ENCODE assay signal across 16 cellular contexts in the genomic region with DNA sequence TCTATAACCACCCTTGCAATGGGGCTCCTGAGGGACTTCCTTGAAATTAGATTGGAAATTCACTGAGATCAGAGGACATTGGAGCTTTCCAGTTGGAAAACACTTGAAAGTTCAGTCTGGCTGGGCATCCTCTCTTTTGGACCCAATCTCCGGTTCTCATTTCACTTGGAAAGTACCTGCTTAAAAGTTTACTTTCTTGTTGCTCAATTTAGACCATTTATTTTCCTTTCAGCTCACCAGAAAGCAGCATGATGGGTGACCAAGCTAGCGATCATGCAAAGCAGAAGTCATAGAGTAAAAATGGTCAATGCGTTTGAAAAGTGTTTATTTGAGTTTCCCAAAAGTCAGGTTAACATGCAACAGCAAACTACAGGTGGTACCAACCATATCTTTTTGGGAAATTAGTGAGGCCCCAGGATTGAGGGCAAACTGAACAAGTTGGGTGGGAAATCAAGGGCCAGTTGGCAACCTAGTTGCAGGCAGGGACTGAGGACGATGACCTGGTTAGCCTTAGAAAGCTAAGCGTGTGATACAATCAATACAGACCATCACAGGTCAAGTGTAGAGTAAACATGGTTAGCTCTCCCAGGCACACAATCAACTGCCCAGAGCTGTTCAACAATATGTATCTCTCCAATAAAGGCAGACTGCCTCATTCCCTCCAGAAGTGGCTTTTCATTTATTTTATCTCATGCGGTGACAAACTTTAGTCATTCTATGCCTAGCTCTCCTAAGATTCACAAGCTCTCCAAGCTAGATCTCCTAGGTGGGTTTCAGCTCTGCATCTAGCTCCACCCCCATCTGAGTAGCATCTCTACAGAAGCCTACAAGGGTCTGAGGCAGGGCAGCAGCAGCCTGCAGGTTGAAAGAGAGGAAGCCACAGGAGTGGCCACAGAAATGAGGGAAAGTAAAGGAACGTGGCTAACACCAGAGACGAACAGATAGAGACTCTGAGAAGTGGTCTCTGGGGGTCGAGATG.
DNase-seq lines count a peak whose midpoint lies in the region; ATAC-seq and TF ChIP-seq lines count a peak whose summit lies in the region.
"Had no signal": no experiment of that assay in that cellular context is flagged by ENCODE, and none has a peak within 500 bp of the region (broad histone marks: within the 10 kb centered on the region; RNA-seq: fewer than 3 reads in every experiment).

No MANE protein-coding gene starts in this region.

- no peak overlapping the region for H2AFZ ChIP-seq in ACC112 (ENCODE audit: low read length, unreplicated experiment)
- H2AFZ ChIP-seq in OCI-LY3 (ENCODE audit: low read depth, low read length) = no peak overlapping the region

- peak overlapping the region; percentile 79 for H3K27ac ChIP-seq in ACC112 (ENCODE audit: low read depth, low read length)
- H3K27ac ChIP-seq in OCI-LY3 (ENCODE audit: low read length) = peak overlapping the region; percentile 98
- peak overlapping the region; percentile 3 to 42 for H3K27ac ChIP-seq in left lung
- no peak overlapping the region for H3K27ac ChIP-seq in coronary artery
- H3K27ac ChIP-seq: vagina had no signal

- H3K27me3 Mint-ChIP-seq in naive thymus-derived CD8-positive, alpha-beta T cell = peaks cover 7 to 43% (median 16%) of the 10 kb centered on the region in 5 donors

- ATAC-seq in left lung = peak; percentile 30
- ATAC-seq in naive thymus-derived CD8-positive, alpha-beta T cell = no peak
- ATAC-seq: activated naive CD4-positive, alpha-beta T cell treated with anti-CD3 and anti-CD28 coated beads, Interleukin-2, amount 50 U/mL, for 72 hours; heart left ventricle had no signal

- POLR2A ChIA-PET in naive thymus-derived CD8-positive, alpha-beta T cell (lab: Charles Lee) = no interaction called here

- peaks cover 61% of the 10 kb centered on the region for H3K4me1 ChIP-seq in ACC112 (ENCODE audit: control insufficient read depth, insufficient read depth, low read length, unreplicated experiment)
- H3K4me1 ChIP-seq in OCI-LY3 (ENCODE audit: low read length) = peaks cover 94% of the 10 kb centered on the region
- H3K4me1 ChIP-seq in left lung = peaks cover 8 to 44% of the 10 kb centered on the region in 2 donors
- H3K4me1 ChIP-seq: vagina had no signal

- DNase-seq in left lung = no peak
- DNase-seq in stimulated activated CD4-positive, alpha-beta T cell treated with anti-CD3 and anti-CD28 coated beads, Interleukin-4, amount 100 ng/mL, for 24 hours = no peak
- no peak for DNase-seq in CD1c-positive myeloid dendritic cell (ENCODE audit: extremely low spot score)
- DNase-seq in naive thymus-derived CD8-positive, alpha-beta T cell = no peak
- no peak for DNase-seq in coronary artery (ENCODE audit: low spot score)
- DNase-seq: activated T-cell treated with anti-CD3 and anti-CD28 coated beads, Interleukin-2, amount 50 U/mL, for 1 hour; Caco-2; heart left ventricle; NCI-H1092; NCI-H2171 treated with DMSO at 0.1 percent for 48 hours had no signal

- no peaks in the 10 kb centered on the region for H3K36me3 ChIP-seq in ACC112 (ENCODE audit: insufficient read depth, low read length)
- no peaks in the 10 kb centered on the region for H3K36me3 ChIP-seq in OCI-LY3 (replicated peaks; ENCODE audit: low read depth, low read length)
- H3K36me3 ChIP-seq in left lung = peaks cover 0 to 5% of the 10 kb centered on the region in 2 donors
- H3K36me3 ChIP-seq: heart left ventricle, vagina had no signal

- no peak overlapping the region for H3K4me3 ChIP-seq in ACC112 (ENCODE audit: low read depth, low read length)
- H3K4me3 ChIP-seq in OCI-LY3 (ENCODE audit: low read length) = peak overlapping the region; percentile 17; the same call in 1 of the 2 replicates
- no peak overlapping the region for H3K4me3 ChIP-seq in left lung
- no peak overlapping the region for H3K4me3 ChIP-seq in coronary artery
- H3K4me3 ChIP-seq: heart left ventricle, vagina had no signal

- no peaks in the 10 kb centered on the region for H4K20me1 ChIP-seq in OCI-LY3 (ENCODE audit: insufficient read depth, low read length)

- peak overlapping the region; percentile 65 for H3K4me2 ChIP-seq in OCI-LY3 (ENCODE audit: low read length)

- no peaks in the 10 kb centered on the region for H3K27me3 ChIP-seq in ACC112 (ENCODE audit: insufficient read depth, low read length)
- no peaks in the 10 kb centered on the region for H3K27me3 ChIP-seq in OCI-LY3 (ENCODE audit: low read depth, low read length)
- no peaks in the 10 kb centered on the region for H3K27me3 ChIP-seq in left lung
- H3K27me3 ChIP-seq: heart left ventricle, vagina had no signal

- no peaks in the 10 kb centered on the region for H3K9me3 Mint-ChIP-seq in naive thymus-derived CD8-positive, alpha-beta T cell
- H3K9me3 Mint-ChIP-seq: activated naive CD4-positive, alpha-beta T cell treated with anti-CD3 and anti-CD28 coated beads, Interleukin-2, amount 50 U/mL, for 72 hours had no signal

- peak; percentile 25 for TF ChIP-seq POLR2A in GM15510 (IDR thresholded peaks at IDR 0.05; ENCODE audit: borderline replicate concordance, extremely low read depth, insufficient read length)

- peaks cover 0 to 7% (median 0%) of the 10 kb centered on the region in 3 donors for H3K36me3 Mint-ChIP-seq in naive thymus-derived CD8-positive, alpha-beta T cell
- H3K36me3 Mint-ChIP-seq: activated naive CD4-positive, alpha-beta T cell treated with anti-CD3 and anti-CD28 coated beads, Interleukin-2, amount 50 U/mL, for 72 hours had no signal

- H3K9me3 ChIP-seq in OCI-LY3 (ENCODE audit: insufficient read depth, low read length) = no peaks in the 10 kb centered on the region
- H3K9me3 ChIP-seq in left lung = no peaks in the 10 kb centered on the region
- H3K9me3 ChIP-seq: Caco-2, heart left ventricle, vagina had no signal

- H3K9ac ChIP-seq in OCI-LY3 (ENCODE audit: low read length) = peak overlapping the region; percentile 67

- TF ChIP-seq CTCF in OCI-LY3 (IDR thresholded peaks at IDR 0.05; ENCODE audit: low read depth, low read length) (no peak), left lung (IDR thresholded peaks at IDR 0.05) (no peak), coronary artery (IDR thresholded peaks at IDR 0.05) (no peak)

- peak overlapping the region in 2 of 10 donors; percentile 29 to 52 for H3K4me3 Mint-ChIP-seq in naive thymus-derived CD8-positive, alpha-beta T cell
- H3K4me3 Mint-ChIP-seq: neural crest cell had no signal

- peak overlapping the region in 1 of 10 donors; percentile 53 for H3K27ac Mint-ChIP-seq in naive thymus-derived CD8-positive, alpha-beta T cell
- H3K27ac Mint-ChIP-seq: activated naive CD4-positive, alpha-beta T cell treated with anti-CD3 and anti-CD28 coated beads, Interleukin-2, amount 50 U/mL, for 72 hours had no signal

- intact Hi-C loops in left lung (cut with DNase I) = no loop called here

- H3K79me2 ChIP-seq in ACC112 (ENCODE audit: control insufficient read depth, insufficient read depth, low read length, unreplicated experiment) (no peaks in the 10 kb centered on the region), OCI-LY3 (ENCODE audit: low read length) (no peaks in the 10 kb centered on the region)

- H3K4me1 Mint-ChIP-seq in naive thymus-derived CD8-positive, alpha-beta T cell = peaks cover 22 to 91% (median 51%) of the 10 kb centered on the region in 4 donors

Comparison
In these comparisons a context has a peak if more than half of its experiments do, and no peak if none do; other contexts are left out.
1. H3K27ac ChIP-seq: peak in ACC112 (single experiment), OCI-LY3 (single experiment) and left lung (2 of 2); none in coronary artery (0 of 2).